ENCODE assay signal across 23 cellular contexts in the genomic region with DNA sequence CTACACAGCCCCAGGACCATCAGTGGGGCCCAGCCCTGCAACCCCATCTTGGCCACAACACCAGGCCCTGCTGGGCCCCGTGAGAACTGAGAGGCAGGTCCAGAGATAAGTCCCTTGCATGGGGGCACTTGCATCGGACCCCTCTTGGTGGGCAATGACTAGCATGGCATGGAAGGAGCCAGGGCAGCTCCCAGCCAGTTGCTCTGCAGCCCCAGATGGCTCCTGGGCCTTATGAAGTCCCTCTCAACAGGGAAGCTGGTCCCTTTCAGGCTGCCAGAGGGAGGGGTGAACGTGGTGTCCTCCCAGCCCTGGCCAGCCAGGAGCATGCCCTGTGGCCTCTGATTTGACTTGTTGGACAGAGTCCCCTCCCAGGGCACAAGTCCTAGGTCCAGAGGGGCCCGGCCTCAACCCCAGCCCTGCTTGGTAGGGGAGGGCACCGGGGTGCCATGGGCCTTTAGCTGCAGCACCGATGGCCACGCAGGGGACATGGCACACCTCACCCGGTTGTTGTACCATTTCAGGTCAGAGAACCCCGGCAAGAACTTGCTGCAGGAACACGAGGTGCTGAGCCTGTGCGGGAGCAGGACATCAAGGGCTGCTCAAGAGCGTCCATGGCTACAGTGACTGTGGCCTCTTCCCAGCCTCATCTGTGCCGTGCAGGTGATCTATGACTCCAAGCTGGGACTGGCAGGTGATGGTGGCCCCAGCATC.
"Had no signal": no experiment of that assay in that cellular context is flagged by ENCODE, and none has a peak within 500 bp of the region (broad histone marks: within the 10 kb centered on the region; RNA-seq: fewer than 3 reads in every experiment).

No MANE protein-coding gene starts in this region.

- H3K36me3 ChIP-seq: esophagus squamous epithelium, heart right ventricle, spleen, thoracic aorta had no signal

- ATAC-seq: heart right ventricle, left ventricle myocardium superior, right cardiac atrium had no signal

- FAIRE-seq: bronchial epithelial cell, islet of Langerhans had no signal

- DNase-seq: activated CD4-positive, alpha-beta memory T cell treated with anti-CD3 and anti-CD28 coated beads, Interleukin-2, amount 10 ng/mL, durations not matched to agents 7 days and 5 days; activated CD4-positive, alpha-beta T cell treated with anti-CD3 and anti-CD28 coated beads, Interleukin-2, amount 10 ng/mL, durations not matched to agents 7 days and 5 days; activated CD4-positive, CD25-positive, alpha-beta regulatory T cell treated with anti-CD3 and anti-CD28 coated beads, Interleukin-2, amount 50 U/mL, for 72 hours; activated naive CD4-positive, alpha-beta T cell treated with Interleukin-2 at 50 U/mL for 16 hours; activated T-cell treated with anti-CD3 and anti-CD28 coated beads, Interleukin-2, amount 50 U/mL, for 48 hours; anterior cingulate cortex; dermis blood vessel endothelial cell; effector CD4-positive, alpha-beta T cell; esophagus squamous epithelium; foreskin melanocyte; heart right ventricle; left ventricle myocardium superior; mammary epithelial cell; naive B cell; nephron progenitor cell; right cardiac atrium; spleen; stimulated activated naive CD4-positive, alpha-beta T cell treated with Interleukin-2 at 50 U/mL for 16 hours; T-helper 2 cell; trophoblast cell had no signal

- H3K4me3 ChIP-seq: esophagus squamous epithelium, heart right ventricle, spleen, thoracic aorta had no signal

- H3K27me3 ChIP-seq: esophagus squamous epithelium, heart right ventricle, spleen had no signal

- H3K4me1 ChIP-seq: esophagus squamous epithelium, heart right ventricle, spleen had no signal

- H3K9me3 ChIP-seq: heart right ventricle, thoracic aorta had no signal

- H3K27ac ChIP-seq: esophagus squamous epithelium, heart right ventricle, spleen, thoracic aorta had no signal
